ENCODE assay signal across 17 cellular contexts in genomic region chr3:10290476-10291138, GRCh38. TPM values are rescaled to one million over a fixed set of nuclear protein-coding genes. Genes with fewer than 3 reads are reported as not detected.
A peak's percentile ranks its signal among the peaks of the same experiment; 100 is the strongest.
DNase-seq lines count a peak whose midpoint lies in the region; ATAC-seq and TF ChIP-seq lines count a peak whose summit lies in the region.
"Had no signal": no experiment of that assay in that cellular context is flagged by ENCODE, and none has a peak within 500 bp of the region (broad histone marks: within the 10 kb centered on the region; RNA-seq: fewer than 3 reads in every experiment).

No MANE protein-coding gene starts in this region.

- H3K9me3 Mint-ChIP-seq in IgD-negative memory B cell (no peaks in the 10 kb centered on the region), endodermal cell (no peaks in the 10 kb centered on the region)
- H3K9me3 Mint-ChIP-seq in stimulated activated memory B cell treated with anti-CD40 and anti-IgM and Interleukin-4, amounts not matched to agents 10 μg/mL and 1 μg/mL and 100 μg/mL, for 72 hours: no peaks in the 10 kb centered on the region
- H3K9me3 Mint-ChIP-seq in activated T-cell treated with anti-CD3 and anti-CD28 coated beads, Interleukin-2, amount 50 U/mL, for 24 hours: no peaks in the 10 kb centered on the region

- peaks cover 22% of the 10 kb centered on the region for H3K36me3 ChIP-seq in endodermal cell (ENCODE audit: control insufficient read depth, insufficient read depth, low read length)

- no peaks in the 10 kb centered on the region for H3K27me3 ChIP-seq in endodermal cell (ENCODE audit: control insufficient read depth, insufficient read depth, low read length, poor library complexity, severe bottlenecking)

- H3K4me1 Mint-ChIP-seq in IgD-negative memory B cell (peaks cover 26 to 27% (median 27%) of the 10 kb centered on the region in 3 donors), endodermal cell (peaks cover 35% of the 10 kb centered on the region)
- peaks cover 36% of the 10 kb centered on the region for H3K4me1 Mint-ChIP-seq in stimulated activated memory B cell treated with anti-CD40 and anti-IgM and Interleukin-4, amounts not matched to agents 10 μg/mL and 1 μg/mL and 100 μg/mL, for 72 hours
- peaks cover 29% of the 10 kb centered on the region for H3K4me1 Mint-ChIP-seq in activated T-cell treated with anti-CD3 and anti-CD28 coated beads, Interleukin-2, amount 50 U/mL, for 24 hours (ENCODE audit: low read depth)

- no peaks in the 10 kb centered on the region for H3K9me3 ChIP-seq in endodermal cell (ENCODE audit: control insufficient read depth, low read length)

- H3K27me3 Mint-ChIP-seq in IgD-negative memory B cell (no peaks in the 10 kb centered on the region), endodermal cell (ENCODE audit: insufficient read depth) (no peaks in the 10 kb centered on the region)
- H3K27me3 Mint-ChIP-seq in stimulated activated memory B cell treated with anti-CD40 and anti-IgM and Interleukin-4, amounts not matched to agents 10 μg/mL and 1 μg/mL and 100 μg/mL, for 72 hours: no peaks in the 10 kb centered on the region
- H3K27me3 Mint-ChIP-seq in activated T-cell treated with anti-CD3 and anti-CD28 coated beads, Interleukin-2, amount 50 U/mL, for 24 hours: no peaks in the 10 kb centered on the region

- no peak for ATAC-seq in stimulated activated memory B cell treated with anti-CD40 and anti-IgM and Interleukin-4, amounts not matched to agents 10 μg/mL and 1 μg/mL and 100 μg/mL, for 72 hours
- ATAC-seq: Panc1, Right ventricle myocardium inferior had no signal

- no peak overlapping the region for H3K9ac ChIP-seq in endodermal cell (ENCODE audit: extremely low read depth, low read length, poor library complexity, severe bottlenecking)

- H3K4me3 Mint-ChIP-seq in IgD-negative memory B cell: no peak overlapping the region
- no peak overlapping the region for H3K4me3 Mint-ChIP-seq in endodermal cell
- no peak overlapping the region for H3K4me3 Mint-ChIP-seq in stimulated activated memory B cell treated with anti-CD40 and anti-IgM and Interleukin-4, amounts not matched to agents 10 μg/mL and 1 μg/mL and 100 μg/mL, for 72 hours
- H3K4me3 Mint-ChIP-seq in activated T-cell treated with anti-CD3 and anti-CD28 coated beads, Interleukin-2, amount 50 U/mL, for 24 hours: no peak overlapping the region

- peak; percentile 58 for DNase-seq in activated effector memory CD4-positive, alpha-beta T cell treated with anti-CD3 and anti-CD28 coated beads, Interleukin-2, amount 50 U/mL, for 16 hours
- no peak for DNase-seq in activated effector memory CD4-positive, alpha-beta T cell treated with Interleukin-2 at 50 U/mL for 16 hours
- DNase-seq in endodermal cell (no peak), GF-D8 (lab: John Stamatoyannopoulos, UW) (no peak), DMS53 treated with DMSO at 0.1 percent for 48 hours (lab: John Stamatoyannopoulos, UW; ENCODE audit: unreplicated experiment) (no peak)
- no peak for DNase-seq in activated T-cell treated with anti-CD3 and anti-CD28 coated beads, Interleukin-2, amount 50 U/mL, for 24 hours
- DNase-seq: MV-4-11, NCI-H1417 treated with DMSO at 0.1 percent for 48 hours, NCI-H2029, NCI-H510A had no signal

- TF ChIP-seq CTCF in endodermal cell (conservative IDR thresholded peaks at IDR 0.05): no peak

- peak overlapping the region in 2 of 3 donors; percentile 59 to 79 for H3K27ac Mint-ChIP-seq in IgD-negative memory B cell
- H3K27ac Mint-ChIP-seq in endodermal cell: peak overlapping the region; percentile 55
- H3K27ac Mint-ChIP-seq in stimulated activated memory B cell treated with anti-CD40 and anti-IgM and Interleukin-4, amounts not matched to agents 10 μg/mL and 1 μg/mL and 100 μg/mL, for 72 hours: peak overlapping the region; percentile 74
- no peak overlapping the region for H3K27ac Mint-ChIP-seq in activated T-cell treated with anti-CD3 and anti-CD28 coated beads, Interleukin-2, amount 50 U/mL, for 24 hours

- H3K36me3 Mint-ChIP-seq in IgD-negative memory B cell (peaks cover 5% of the 10 kb centered on the region), endodermal cell (ENCODE audit: low read depth) (peaks cover 14% of the 10 kb centered on the region)
- H3K36me3 Mint-ChIP-seq in stimulated activated memory B cell treated with anti-CD40 and anti-IgM and Interleukin-4, amounts not matched to agents 10 μg/mL and 1 μg/mL and 100 μg/mL, for 72 hours: peaks cover 28% of the 10 kb centered on the region
- peaks cover 92% of the 10 kb centered on the region for H3K36me3 Mint-ChIP-seq in activated T-cell treated with anti-CD3 and anti-CD28 coated beads, Interleukin-2, amount 50 U/mL, for 24 hours (ENCODE audit: low read depth)

- H3K4me1 ChIP-seq in endodermal cell (ENCODE audit: control insufficient read depth, insufficient read depth, low read length): peaks cover 3% of the 10 kb centered on the region

- WGBS in endodermal cell (ENCODE audit: insufficient coverage in 1 of 2, insufficient read length in 1 of 2), 2 experiments: 91 to 94% methylated on average over 17 of the region's 17 CpGs

- H3K27ac ChIP-seq in endodermal cell (ENCODE audit: low read depth, low read length): no peak overlapping the region

- no peak overlapping the region for H3K4me3 ChIP-seq in endodermal cell (ENCODE audit: low read length)

RNA-seq across cellular contexts. Expression of gene GHRL, which starts 2.1 kb away (rescaled TPM):
- 1.5 TPM for polyA plus RNA-seq in IgD-negative memory B cell
- not detected for total RNA-seq in endodermal cell
- 0.36 TPM for polyA plus RNA-seq in endodermal cell (2013, experiment 1 of 2)
- not detected for polyA plus RNA-seq in endodermal cell (2013, experiment 2 of 2)
- total RNA-seq: A172, HT-29 had no signal
- polyA plus RNA-seq: BJ had no signal

RNA-seq across cellular contexts. Expression of gene SEC13, which starts 30.3 kb away (rescaled TPM):
- polyA plus RNA-seq in IgD-negative memory B cell: 111 TPM
- 100 to 1,000 TPM; 140 to 142 TPM for total RNA-seq in endodermal cell
- 118 TPM for polyA plus RNA-seq in endodermal cell (2013, experiment 1 of 2)
- polyA plus RNA-seq in endodermal cell (2013, experiment 2 of 2): 117 TPM

RNA-seq across cellular contexts. Expression of gene TATDN2, which starts 42.3 kb away (rescaled TPM):
- 11.6 TPM for polyA plus RNA-seq in IgD-negative memory B cell
- 10 to 100 TPM; 34.0 to 34.1 TPM for total RNA-seq in endodermal cell
- polyA plus RNA-seq in endodermal cell (2013, experiment 1 of 2): 18.5 TPM
- 16.3 TPM for polyA plus RNA-seq in endodermal cell (2013, experiment 2 of 2)
